7 cellular contexts compared by ENCODE assay signal in the genomic region with DNA sequence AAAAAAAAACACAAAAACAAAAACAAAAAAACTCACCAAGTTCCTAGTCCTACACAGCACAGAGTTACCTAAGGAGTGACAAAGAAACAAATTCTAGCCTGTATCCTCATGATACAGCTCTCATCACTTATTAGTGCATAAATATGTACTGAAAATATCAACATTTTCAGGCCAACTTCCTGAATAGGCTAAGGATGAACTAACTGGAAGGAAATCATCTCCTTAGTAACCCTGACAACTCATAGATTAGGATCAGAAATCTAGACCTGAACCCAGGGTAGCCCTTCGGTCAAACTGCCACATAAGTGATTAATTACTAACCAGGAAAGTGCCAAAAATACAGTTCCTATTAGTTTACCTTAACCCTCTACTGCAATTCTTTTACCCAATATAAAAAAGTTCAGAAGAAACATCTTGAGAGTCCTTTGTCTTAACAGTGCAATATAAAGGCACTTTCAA. TPM values are rescaled to one million over a fixed set of nuclear protein-coding genes. Genes with fewer than 3 reads are reported as not detected.
A peak's percentile ranks its signal among the peaks of the same experiment; 100 is the strongest.
DNase-seq lines count a peak whose midpoint lies in the region; ATAC-seq, FAIRE-seq and TF ChIP-seq lines count a peak whose summit lies in the region.

No MANE protein-coding gene starts in this region.

- no peaks in the 10 kb centered on the region for H3K36me3 Mint-ChIP-seq in astrocyte (ENCODE audit: low read depth, unreplicated experiment)

- no peak overlapping the region for H3K4me3 Mint-ChIP-seq in astrocyte (ENCODE audit: unreplicated experiment)

- H3K4me1 Mint-ChIP-seq in astrocyte (ENCODE audit: low read depth, unreplicated experiment), result peaks cover 17% of the 10 kb centered on the region

- H3K27ac Mint-ChIP-seq in astrocyte (ENCODE audit: unreplicated experiment), result peak overlapping the region; percentile 51

- peak overlapping the region; percentile 68 for H3K4me2 ChIP-seq in astrocyte (ENCODE audit: low read length)

- no peak for FAIRE-seq in astrocyte (lab: Jason Lieb, UNC)

- H3K4me3 ChIP-seq in HUES64 (ENCODE audit: low read length) (no peak overlapping the region), astrocyte (ENCODE audit: insufficient read depth, low read depth, low read length) (no peak overlapping the region), left lung (no peak overlapping the region), thoracic aorta (no peak overlapping the region)

- H4K20me1 ChIP-seq in astrocyte (ENCODE audit: insufficient read depth, low read length), result peaks cover 62% of the 10 kb centered on the region

- ATAC-seq in left lung (peak; percentile 10), thoracic aorta (ENCODE audit: insufficient number of reproducible peaks, low FRiP score, low read depth) (no peak), HG02884 (IDR thresholded peaks at IDR 0.05; ENCODE audit: unreplicated experiment) (no peak)

- H2AFZ ChIP-seq in astrocyte (ENCODE audit: low read depth, low read length), result no peak overlapping the region

- H3K27ac ChIP-seq in HUES64 (ENCODE audit: low read depth, low read length) (peak overlapping the region; percentile 62), astrocyte (ENCODE audit: low read depth, low read length) (peak overlapping the region; percentile 50), left lung (peak overlapping the region; percentile 82 to 85), thoracic aorta (peak overlapping the region; percentile 30 to 63)

- peak; percentile 52 for DNase-seq in astrocyte (ENCODE audit: low read depth)
- DNase-seq in left lung, result no peak
- no peak for DNase-seq in thoracic aorta (ENCODE audit: low spot score)
- DNase-seq in NCI-H1105 (lab: John Stamatoyannopoulos, UW), result no peak
- DNase-seq in medulla oblongata (ENCODE audit: extremely low spot score), result no peak

- H3K27me3 Mint-ChIP-seq in astrocyte (ENCODE audit: low read depth, unreplicated experiment), result no peaks in the 10 kb centered on the region

- no peaks in the 10 kb centered on the region for H3K9me3 Mint-ChIP-seq in astrocyte (ENCODE audit: unreplicated experiment)

- H3K27me3 ChIP-seq in HUES64 (ENCODE audit: insufficient read depth, low read length) (no peaks in the 10 kb centered on the region), astrocyte (ENCODE audit: insufficient read depth, low read length) (no peaks in the 10 kb centered on the region), left lung (no peaks in the 10 kb centered on the region), thoracic aorta (replicated peaks; ENCODE audit: insufficient read depth) (no peaks in the 10 kb centered on the region)

- no peaks in the 10 kb centered on the region for H3K9me3 ChIP-seq in HUES64 (ENCODE audit: insufficient read depth, low read depth, low read length)
- H3K9me3 ChIP-seq in astrocyte (ENCODE audit: insufficient read depth, low read depth, low read length), result no peaks in the 10 kb centered on the region
- no peaks in the 10 kb centered on the region for H3K9me3 ChIP-seq in left lung
- no peaks in the 10 kb centered on the region for H3K9me3 ChIP-seq in thoracic aorta

- TF ChIP-seq CTCF in astrocyte (IDR thresholded peaks at IDR 0.05; ENCODE audit: insufficient read depth, low read depth, low read length) (no peak), left lung (IDR thresholded peaks at IDR 0.05) (no peak), thoracic aorta (IDR thresholded peaks at IDR 0.05) (no peak)

- H3K79me2 ChIP-seq in astrocyte (ENCODE audit: insufficient read depth, low read length), result peaks cover 73% of the 10 kb centered on the region

- H3K4me1 ChIP-seq in HUES64 (ENCODE audit: insufficient read depth, low read length), result peaks cover 24% of the 10 kb centered on the region
- H3K4me1 ChIP-seq in astrocyte (ENCODE audit: insufficient read depth, low read length), result peaks cover 27% of the 10 kb centered on the region
- H3K4me1 ChIP-seq in left lung, result peaks cover 21 to 42% of the 10 kb centered on the region in 2 donors
- peaks cover 22 to 40% of the 10 kb centered on the region in 2 donors for H3K4me1 ChIP-seq in thoracic aorta (ENCODE audit: control insufficient read depth in 1 of 2, low read depth in 2 of 2)

- intact Hi-C loops in left lung (cut with DNase I), result no loop called here

- H3K36me3 ChIP-seq in HUES64 (ENCODE audit: insufficient read depth, low read length) (no peaks in the 10 kb centered on the region), astrocyte (ENCODE audit: insufficient read depth, low read length) (no peaks in the 10 kb centered on the region), left lung (no peaks in the 10 kb centered on the region), thoracic aorta (no peaks in the 10 kb centered on the region)

- 75% methylated on average over 1 of the region's 1 CpG for WGBS in HUES64

- H3K9ac ChIP-seq in HUES64 (ENCODE audit: low read depth, low read length) (no peak overlapping the region), astrocyte (ENCODE audit: low read length) (peak overlapping the region; percentile 39)

RNA-seq across cellular contexts. Expression of a gene that starts 40.0 kb away (rescaled TPM):
- 16.7 TPM for polyA plus RNA-seq in HUES64 (2013, experiment 1 of 2)
- 17.1 TPM for polyA plus RNA-seq in HUES64 (2013, experiment 2 of 2)
- total RNA-seq in astrocyte (29.0 and 29.4 TPM in 2 replicates), left lung (10 to 100 TPM; 27.2 to 28.2 TPM), thoracic aorta (10 to 100 TPM; 35.2 to 42.2 TPM)
